19 cellular contexts compared by ENCODE assay signal in the genomic region with DNA sequence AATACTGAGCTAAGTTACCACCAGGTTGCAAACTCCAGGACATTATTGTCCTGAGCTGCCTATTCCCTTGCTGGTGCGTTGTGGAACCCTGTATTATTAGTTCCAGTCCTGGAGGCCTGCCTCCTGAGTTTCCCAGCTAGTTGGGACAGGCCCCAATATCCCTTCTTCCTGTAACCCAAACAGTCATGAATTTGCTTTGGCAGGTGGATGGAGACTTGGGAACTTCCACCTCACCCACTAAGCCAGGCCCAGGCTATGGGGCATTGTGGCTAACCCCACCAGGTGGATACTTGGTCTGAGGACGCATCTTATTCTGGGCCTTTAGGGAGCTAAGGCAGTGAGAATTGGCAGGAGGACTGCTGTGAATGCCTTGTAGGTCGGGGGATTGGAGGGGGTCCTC. TPM values are rescaled to one million over a fixed set of nuclear protein-coding genes. Genes with fewer than 3 reads are reported as not detected.
DNase-seq lines count a peak whose midpoint lies in the region; ATAC-seq, FAIRE-seq and TF ChIP-seq lines count a peak whose summit lies in the region.
"Had no signal": no experiment of that assay in that cellular context is flagged by ENCODE, and none has a peak within 500 bp of the region (broad histone marks: within the 10 kb centered on the region; RNA-seq: fewer than 3 reads in every experiment).

No MANE protein-coding gene starts in this region.

- CTCF ChIA-PET in Calu3 (lab: Charles Lee): no interaction called here
- CTCF ChIA-PET in activated CD4-positive, alpha-beta T cell treated with anti-CD3 and anti-CD28 coated beads for 36 hours (lab: Charles Lee): interaction anchor here (0.6 kb wide), 1 partner anchor 1175 kb away, joined by 3 read pairs; no protein-coding TSS in a partner anchor
- CTCF ChIA-PET in activated CD4-positive, alpha-beta memory T cell treated with anti-CD3 and anti-CD28 coated beads, Interleukin-2, amount 10 ng/mL, durations not matched to agents 7 days and 5 days (lab: Charles Lee): interaction anchor here (0.9 kb wide), 1 partner anchor 17 kb away, joined by 3 read pairs; no protein-coding TSS in a partner anchor

- BruUV-seq in Calu3 (replicated peaks; lab: Mats Ljungman, UMichigan): no TSS peak

- POLR2A ChIA-PET in activated CD4-positive, alpha-beta T cell treated with anti-CD3 and anti-CD28 coated beads for 36 hours (lab: Charles Lee): interaction anchor here (0.5 to 1.6 kb wide), 4 partner anchors 8 to 64 kb away, joined by 3 to 9 read pairs (median 3); a partner anchor contains a TSS
- POLR2A ChIA-PET in activated CD4-positive, alpha-beta memory T cell treated with anti-CD3 and anti-CD28 coated beads, Interleukin-2, amount 10 ng/mL, durations not matched to agents 7 days and 5 days (lab: Charles Lee): interaction anchor here (0.6 to 1.4 kb wide), 3 partner anchors 8 to 12 kb away, joined by 4 read pairs; no protein-coding TSS in a partner anchor

- ATAC-seq in natural killer cell treated with Interleukin-12 subunit alpha and Interleukin-12 subunit beta and Interleukin-15 and Interleukin-18, amount 100 ng/mL, for 72 hours: no peak
- ATAC-seq in activated CD4-positive, alpha-beta T cell treated with anti-CD3 and anti-CD28 coated beads for 36 hours: no peak
- no peak for ATAC-seq in HG02759 (IDR thresholded peaks at IDR 0.05; ENCODE audit: unreplicated experiment)

- intact Hi-C loops in Calu3 (cut with micrococcal nuclease; ENCODE audit: unreplicated experiment): no loop called here
- intact Hi-C loops in activated CD4-positive, alpha-beta T cell treated with anti-CD3 and anti-CD28 coated beads for 36 hours (cut with DNase I, micrococcal nuclease): loop anchor here (5.0 to 10.0 kb wide), 3 partner anchors 104 to 596 kb away; a partner anchor contains a TSS

- peak overlapping the region; percentile 52 for H3K27ac Mint-ChIP-seq in Calu3 (ENCODE audit: unreplicated experiment)
- peak overlapping the region; percentile 58 for H3K27ac Mint-ChIP-seq in HFFc6
- peak overlapping the region in 1 of 2 donors; percentile 69 for H3K27ac Mint-ChIP-seq in natural killer cell treated with Interleukin-12 subunit alpha and Interleukin-12 subunit beta and Interleukin-15 and Interleukin-18, amount 100 ng/mL, for 72 hours
- no peak overlapping the region for H3K27ac Mint-ChIP-seq in activated CD4-positive, alpha-beta T cell treated with anti-CD3 and anti-CD28 coated beads for 36 hours
- no peak overlapping the region for H3K27ac Mint-ChIP-seq in activated CD4-positive, alpha-beta memory T cell treated with anti-CD3 and anti-CD28 coated beads, Interleukin-2, amount 10 ng/mL, durations not matched to agents 7 days and 5 days
- H3K27ac Mint-ChIP-seq: activated naive CD4-positive, alpha-beta T cell treated with anti-CD3 and anti-CD28 coated beads, Interleukin-2, amount 10 ng/mL, durations not matched to agents 7 days and 5 days had no signal

- FAIRE-seq in bronchial epithelial cell (lab: Jason Lieb, UNC): no peak
- FAIRE-seq: colon, endometrium had no signal

- no peak for TF ChIP-seq CTCF in Calu3 (IDR thresholded peaks at IDR 0.05; ENCODE audit: unreplicated experiment)
- no peak for TF ChIP-seq CTCF in HFFc6 (IDR thresholded peaks at IDR 0.05)
- TF ChIP-seq CTCF in bronchial epithelial cell (IDR thresholded peaks at IDR 0.05; ENCODE audit: insufficient read depth, low read length, severe bottlenecking): no peak

- no peaks in the 10 kb centered on the region for H3K9me3 Mint-ChIP-seq in Calu3 (ENCODE audit: low read depth, unreplicated experiment)
- H3K9me3 Mint-ChIP-seq in HFFc6: no peaks in the 10 kb centered on the region
- no peaks in the 10 kb centered on the region for H3K9me3 Mint-ChIP-seq in natural killer cell treated with Interleukin-12 subunit alpha and Interleukin-12 subunit beta and Interleukin-15 and Interleukin-18, amount 100 ng/mL, for 72 hours
- no peaks in the 10 kb centered on the region for H3K9me3 Mint-ChIP-seq in activated CD4-positive, alpha-beta T cell treated with anti-CD3 and anti-CD28 coated beads for 36 hours (ENCODE audit: low read depth)
- no peaks in the 10 kb centered on the region for H3K9me3 Mint-ChIP-seq in activated CD4-positive, alpha-beta memory T cell treated with anti-CD3 and anti-CD28 coated beads, Interleukin-2, amount 10 ng/mL, durations not matched to agents 7 days and 5 days
- H3K9me3 Mint-ChIP-seq: activated naive CD4-positive, alpha-beta T cell treated with anti-CD3 and anti-CD28 coated beads, Interleukin-2, amount 10 ng/mL, durations not matched to agents 7 days and 5 days had no signal

- peaks cover 9% of the 10 kb centered on the region for H3K36me3 ChIP-seq in bronchial epithelial cell (ENCODE audit: control insufficient read depth, insufficient read depth, low read length)

- H3K36me3 Mint-ChIP-seq in Calu3 (ENCODE audit: insufficient read depth, unreplicated experiment): peaks cover 67% of the 10 kb centered on the region
- H3K36me3 Mint-ChIP-seq in HFFc6 (ENCODE audit: low read depth): peaks cover 41% of the 10 kb centered on the region
- H3K36me3 Mint-ChIP-seq in natural killer cell treated with Interleukin-12 subunit alpha and Interleukin-12 subunit beta and Interleukin-15 and Interleukin-18, amount 100 ng/mL, for 72 hours: peaks cover 30% of the 10 kb centered on the region
- peaks cover 44% of the 10 kb centered on the region for H3K36me3 Mint-ChIP-seq in activated CD4-positive, alpha-beta T cell treated with anti-CD3 and anti-CD28 coated beads for 36 hours (ENCODE audit: low read depth)
- peaks cover 49% of the 10 kb centered on the region for H3K36me3 Mint-ChIP-seq in activated CD4-positive, alpha-beta memory T cell treated with anti-CD3 and anti-CD28 coated beads, Interleukin-2, amount 10 ng/mL, durations not matched to agents 7 days and 5 days (ENCODE audit: low read depth)

- H3K4me1 Mint-ChIP-seq in Calu3 (ENCODE audit: low read depth, unreplicated experiment): peaks cover 28% of the 10 kb centered on the region
- H3K4me1 Mint-ChIP-seq in HFFc6 (ENCODE audit: low read depth): peaks cover 29% of the 10 kb centered on the region
- peaks cover 17 to 37% of the 10 kb centered on the region in 2 donors for H3K4me1 Mint-ChIP-seq in natural killer cell treated with Interleukin-12 subunit alpha and Interleukin-12 subunit beta and Interleukin-15 and Interleukin-18, amount 100 ng/mL, for 72 hours (ENCODE audit: low read depth in 2 of 2)
- peaks cover 20% of the 10 kb centered on the region for H3K4me1 Mint-ChIP-seq in activated CD4-positive, alpha-beta T cell treated with anti-CD3 and anti-CD28 coated beads for 36 hours
- H3K4me1 Mint-ChIP-seq in activated CD4-positive, alpha-beta memory T cell treated with anti-CD3 and anti-CD28 coated beads, Interleukin-2, amount 10 ng/mL, durations not matched to agents 7 days and 5 days: peaks cover 30% of the 10 kb centered on the region

- H3K27me3 Mint-ChIP-seq in Calu3 (ENCODE audit: unreplicated experiment) (no peaks in the 10 kb centered on the region), HFFc6 (ENCODE audit: insufficient read depth) (peaks cover 5% of the 10 kb centered on the region)
- H3K27me3 Mint-ChIP-seq in natural killer cell treated with Interleukin-12 subunit alpha and Interleukin-12 subunit beta and Interleukin-15 and Interleukin-18, amount 100 ng/mL, for 72 hours: no peaks in the 10 kb centered on the region
- H3K27me3 Mint-ChIP-seq in activated CD4-positive, alpha-beta T cell treated with anti-CD3 and anti-CD28 coated beads for 36 hours: no peaks in the 10 kb centered on the region
- no peaks in the 10 kb centered on the region for H3K27me3 Mint-ChIP-seq in activated CD4-positive, alpha-beta memory T cell treated with anti-CD3 and anti-CD28 coated beads, Interleukin-2, amount 10 ng/mL, durations not matched to agents 7 days and 5 days
- H3K27me3 Mint-ChIP-seq: activated naive CD4-positive, alpha-beta T cell treated with anti-CD3 and anti-CD28 coated beads, Interleukin-2, amount 10 ng/mL, durations not matched to agents 7 days and 5 days had no signal

- no peak overlapping the region for H3K4me3 ChIP-seq in bronchial epithelial cell (ENCODE audit: low read depth, low read length)
- H3K4me3 ChIP-seq: BLaER1, Peyer's patch had no signal

- H3K27me3 ChIP-seq in bronchial epithelial cell (ENCODE audit: control insufficient read depth, insufficient read depth, low read length): no peaks in the 10 kb centered on the region
- H3K27me3 ChIP-seq: BLaER1, Peyer's patch had no signal

- DNase-seq in Calu3: no peak
- DNase-seq in HFFc6: no peak
- DNase-seq in bronchial epithelial cell (ENCODE audit: low read depth): peak; percentile 29
- DNase-seq in natural killer cell treated with Interleukin-12 subunit alpha and Interleukin-12 subunit beta and Interleukin-15 and Interleukin-18, amount 100 ng/mL, for 72 hours (ENCODE audit: low spot score): no peak
- no peak for DNase-seq in pons (ENCODE audit: low spot score)
- DNase-seq in activated CD4-positive, alpha-beta T cell treated with anti-CD3 and anti-CD28 coated beads for 36 hours: no peak
- DNase-seq in activated CD4-positive, alpha-beta memory T cell treated with anti-CD3 and anti-CD28 coated beads, Interleukin-2, amount 10 ng/mL, durations not matched to agents 7 days and 5 days: no peak
- DNase-seq: activated CD4-positive, alpha-beta T cell treated with anti-CD3 and anti-CD28 coated beads, Interleukin-2, amount 50 U/mL, for 4 hours; activated naive CD4-positive, alpha-beta T cell treated with anti-CD3 and anti-CD28 coated beads, Interleukin-2, amount 10 ng/mL, durations not matched to agents 7 days and 5 days; DMS153; foreskin melanocyte; NCI-H1092 treated with DMSO at 0.1 percent for 48 hours; NCI-H526 treated with DMSO at 0.1 percent for 48 hours; Peyer's patch; stimulated activated CD4-positive, alpha-beta T cell treated with anti-CD3 and anti-CD28 coated beads, Interleukin-12 subunit alpha, Interleukin-12 subunit beta, amount 100 ng/mL, for 4 hours had no signal

- peak overlapping the region; percentile 2 for H3K4me3 Mint-ChIP-seq in Calu3 (ENCODE audit: low read depth, unreplicated experiment)
- no peak overlapping the region; the same call in 1 of the 2 replicates for H3K4me3 Mint-ChIP-seq in HFFc6
- H3K4me3 Mint-ChIP-seq in natural killer cell treated with Interleukin-12 subunit alpha and Interleukin-12 subunit beta and Interleukin-15 and Interleukin-18, amount 100 ng/mL, for 72 hours: peak overlapping the region; percentile 56
- H3K4me3 Mint-ChIP-seq in activated CD4-positive, alpha-beta T cell treated with anti-CD3 and anti-CD28 coated beads for 36 hours: no peak overlapping the region
- no peak overlapping the region for H3K4me3 Mint-ChIP-seq in activated CD4-positive, alpha-beta memory T cell treated with anti-CD3 and anti-CD28 coated beads, Interleukin-2, amount 10 ng/mL, durations not matched to agents 7 days and 5 days
- H3K4me3 Mint-ChIP-seq: activated naive CD4-positive, alpha-beta T cell treated with anti-CD3 and anti-CD28 coated beads, Interleukin-2, amount 10 ng/mL, durations not matched to agents 7 days and 5 days had no signal

RNA-seq across cellular contexts. Expression of a gene that starts 5.0 kb away (rescaled TPM):
- total RNA-seq in Calu3 (2022): 218 and 248 TPM in 2 replicates
- total RNA-seq in HFFc6 (2021; fragmentation: NEBNext Ultra II Directional; extraction: Animal tissue kit (Norgen Biotek cat#: 25700)): 100 to 1,000 TPM; 151 to 471 (median 406) TPM
- 163 and 177 TPM in 2 replicates for total RNA-seq in bronchial epithelial cell
- total RNA-seq in natural killer cell treated with Interleukin-12 subunit alpha and Interleukin-12 subunit beta and Interleukin-15 and Interleukin-18, amount 100 ng/mL, for 72 hours: 100 to 1,000 TPM; 329 to 362 TPM
- total RNA-seq in activated CD4-positive, alpha-beta T cell treated with anti-CD3 and anti-CD28 coated beads for 36 hours: 100 to 1,000 TPM; 164 to 202 TPM
- total RNA-seq in activated CD4-positive, alpha-beta memory T cell treated with anti-CD3 and anti-CD28 coated beads, Interleukin-2, amount 10 ng/mL, durations not matched to agents 7 days and 5 days: 100 to 1,000 TPM; 180 to 182 TPM

RNA-seq across cellular contexts. Expression of a gene that starts 18.0 kb away (rescaled TPM):
- total RNA-seq in Calu3 (2022): 68.4 and 81.2 TPM in 2 replicates
- total RNA-seq in HFFc6 (2021; fragmentation: NEBNext Ultra II Directional; extraction: Animal tissue kit (Norgen Biotek cat#: 25700)): 10 to 100 TPM; 64.3 to 87.2 (median 71.8) TPM
- 121 and 164 TPM in 2 replicates for total RNA-seq in bronchial epithelial cell
- total RNA-seq in natural killer cell treated with Interleukin-12 subunit alpha and Interleukin-12 subunit beta and Interleukin-15 and Interleukin-18, amount 100 ng/mL, for 72 hours: 10 to 100 TPM; 39.7 to 64.7 TPM
- total RNA-seq in activated CD4-positive, alpha-beta T cell treated with anti-CD3 and anti-CD28 coated beads for 36 hours: 10 to 100 TPM; 27.2 to 39.4 TPM
- total RNA-seq in activated CD4-positive, alpha-beta memory T cell treated with anti-CD3 and anti-CD28 coated beads, Interleukin-2, amount 10 ng/mL, durations not matched to agents 7 days and 5 days: 10 to 100 TPM; 48.5 to 53.5 TPM

RNA-seq across cellular contexts. Expression of a gene that starts 39.7 kb away (rescaled TPM):
- total RNA-seq in Calu3 (2022): 18.2 and 19.4 TPM in 2 replicates
- total RNA-seq in HFFc6 (2021; fragmentation: NEBNext Ultra II Directional; extraction: Animal tissue kit (Norgen Biotek cat#: 25700)): 10 to 100 TPM; 13.0 to 15.3 (median 13.8) TPM
- 3.8 and 3.9 TPM in 2 replicates for total RNA-seq in bronchial epithelial cell
- 10 to 100 TPM; 31.8 to 37.0 TPM for total RNA-seq in natural killer cell treated with Interleukin-12 subunit alpha and Interleukin-12 subunit beta and Interleukin-15 and Interleukin-18, amount 100 ng/mL, for 72 hours
- total RNA-seq in activated CD4-positive, alpha-beta T cell treated with anti-CD3 and anti-CD28 coated beads for 36 hours: 10 to 100 TPM; 13.2 to 15.2 TPM
- 10 to 100 TPM; 21.7 to 22.3 TPM for total RNA-seq in activated CD4-positive, alpha-beta memory T cell treated with anti-CD3 and anti-CD28 coated beads, Interleukin-2, amount 10 ng/mL, durations not matched to agents 7 days and 5 days

RNA-seq across cellular contexts. Expression of a gene that starts 57.7 kb away (rescaled TPM):
- total RNA-seq in Calu3 (2022) (159 and 186 TPM in 2 replicates), bronchial epithelial cell (122 and 244 TPM in 2 replicates)
- total RNA-seq in HFFc6 (2021; fragmentation: NEBNext Ultra II Directional; extraction: Animal tissue kit (Norgen Biotek cat#: 25700)): 10 to 100 TPM; 26.0 to 42.2 (median 39.1) TPM
- 100 to 1,000 TPM; 380 to 399 TPM for total RNA-seq in natural killer cell treated with Interleukin-12 subunit alpha and Interleukin-12 subunit beta and Interleukin-15 and Interleukin-18, amount 100 ng/mL, for 72 hours
- total RNA-seq in activated CD4-positive, alpha-beta T cell treated with anti-CD3 and anti-CD28 coated beads for 36 hours: 100 to 1,000 TPM; 137 to 140 TPM
- 100 to 1,000 TPM; 446 to 461 TPM for total RNA-seq in activated CD4-positive, alpha-beta memory T cell treated with anti-CD3 and anti-CD28 coated beads, Interleukin-2, amount 10 ng/mL, durations not matched to agents 7 days and 5 days

Comparison
In these comparisons a context has a peak if more than half of its experiments do, and no peak if none do; other contexts are left out.
1. H3K27ac Mint-ChIP-seq: peak in Calu3 (single experiment) and HFFc6 (single experiment); none in activated CD4-positive, alpha-beta T cell treated with anti-CD3 and anti-CD28 coated beads for 36 hours (single experiment) and activated CD4-positive, alpha-beta memory T cell treated with anti-CD3 and anti-CD28 coated beads, Interleukin-2, amount 10 ng/mL, durations not matched to agents 7 days and 5 days (single experiment).
2. H3K4me3 Mint-ChIP-seq: peak in Calu3 (single experiment) and natural killer cell treated with Interleukin-12 subunit alpha and Interleukin-12 subunit beta and Interleukin-15 and Interleukin-18, amount 100 ng/mL, for 72 hours (single experiment); none in HFFc6 (single experiment), activated CD4-positive, alpha-beta T cell treated with anti-CD3 and anti-CD28 coated beads for 36 hours (single experiment) and activated CD4-positive, alpha-beta memory T cell treated with anti-CD3 and anti-CD28 coated beads, Interleukin-2, amount 10 ng/mL, durations not matched to agents 7 days and 5 days (single experiment).